Comparison of ENCODE assay signal across 21 cellular contexts in the genomic region with DNA sequence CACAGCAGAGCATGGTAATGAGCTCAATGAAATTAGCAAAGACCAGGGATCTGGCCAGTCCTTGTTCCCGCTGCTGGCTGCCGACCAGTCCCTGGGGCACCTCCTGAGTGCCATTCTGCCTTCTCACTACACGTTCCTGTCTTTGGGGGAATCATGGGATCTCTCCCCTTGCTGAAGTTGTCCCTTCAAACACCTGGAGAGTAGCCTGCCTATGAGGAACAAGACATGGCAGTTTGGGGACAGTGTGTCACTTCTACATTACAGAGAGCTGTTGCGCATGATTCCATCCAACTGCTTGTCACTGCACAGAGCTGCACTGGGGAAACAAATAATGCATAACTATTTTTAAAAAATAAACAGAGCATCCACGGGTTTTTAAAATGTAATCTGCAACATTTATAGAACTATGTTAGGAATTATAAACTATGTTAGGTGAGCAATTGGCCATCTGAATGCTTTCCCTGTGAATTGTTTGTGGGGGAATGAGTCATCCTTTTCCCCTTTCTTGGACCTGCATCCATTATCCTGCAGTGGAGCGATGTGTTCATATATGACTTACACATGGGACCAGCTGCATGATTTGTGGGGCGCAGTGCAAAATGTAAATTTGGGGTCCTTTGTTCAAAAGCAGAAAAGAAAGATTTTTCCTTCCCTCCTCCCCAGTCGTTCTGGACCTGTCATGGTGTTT.
A peak's percentile ranks its signal among the peaks of the same experiment; 100 is the strongest.
DNase-seq lines count a peak whose midpoint lies in the region; ATAC-seq and TF ChIP-seq lines count a peak whose summit lies in the region.
"Had no signal": no experiment of that assay in that cellular context is flagged by ENCODE, and none has a peak within 500 bp of the region (broad histone marks: within the 10 kb centered on the region; RNA-seq: fewer than 3 reads in every experiment).

No MANE protein-coding gene starts in this region.

- intact Hi-C loops in CD8-positive, alpha-beta T cell (cut with DNase I, micrococcal nuclease), result loop anchor here in 1 of 2 experiments (5.0 to 10.0 kb wide), 3 partner anchors 37 to 765 kb away; no protein-coding TSS in a partner anchor
- intact Hi-C loops in CD4-positive, alpha-beta T cell (cut with DNase I, micrococcal nuclease), result no loop called here

- no peak for TF ChIP-seq POLR2A in NB4 (IDR thresholded peaks at IDR 0.05; ENCODE audit: extremely low read depth, insufficient read length)

- DNase-seq in CD8-positive, alpha-beta T cell, result no peak
- peak; percentile 37 for DNase-seq in NB4 (ENCODE audit: low read depth)
- DNase-seq in astrocyte of the spinal cord (ENCODE audit: low read depth, low spot score), result peak; percentile 26
- DNase-seq in midbrain (lab: John Stamatoyannopoulos, UW), result peak; percentile 20
- DNase-seq in endodermal cell, result no peak
- DNase-seq in CD4-positive, alpha-beta T cell, result no peak
- DNase-seq: activated naive CD4-positive, alpha-beta T cell treated with Interleukin-2 at 50 U/mL for 16 hours; brain microvascular endothelial cell; DMS79 treated with DMSO at 0.1 percent for 48 hours; effector CD4-positive, alpha-beta T cell; mucosa of descending colon; NCI-H146; NK-92 treated with Interleukin-12 subunit alpha and Interleukin-12 subunit beta, amount 100 ng/mL, for 24 hours; SHP77; sigmoid colon; stimulated activated CD4-positive, alpha-beta T cell treated with anti-CD3 and anti-CD28 coated beads, Interleukin-4, amount 100 ng/mL, for 24 hours had no signal

- H3K27ac ChIP-seq in CD8-positive, alpha-beta T cell (ENCODE audit: low read depth, low read length), result no peak overlapping the region
- H3K27ac ChIP-seq in endodermal cell (ENCODE audit: low read depth, low read length), result no peak overlapping the region
- H3K27ac ChIP-seq in CD4-positive, alpha-beta T cell (ENCODE audit: low read depth, low read length), result no peak overlapping the region
- H3K27ac ChIP-seq: brain microvascular endothelial cell, C4-2B, thoracic aorta had no signal

- POLR2A ChIA-PET in CD8-positive, alpha-beta T cell (lab: Charles Lee), result no interaction called here
- POLR2A ChIA-PET in CD4-positive, alpha-beta T cell (lab: Charles Lee), result no interaction called here

- H3K9me3 ChIP-seq in CD8-positive, alpha-beta T cell (ENCODE audit: low read length), result no peaks in the 10 kb centered on the region
- no peaks in the 10 kb centered on the region for H3K9me3 ChIP-seq in endodermal cell (ENCODE audit: control insufficient read depth, low read length)
- no peaks in the 10 kb centered on the region for H3K9me3 ChIP-seq in CD4-positive, alpha-beta T cell (ENCODE audit: control insufficient read depth, low read length)
- H3K9me3 ChIP-seq: mucosa of descending colon, sigmoid colon, thoracic aorta had no signal

- no peak overlapping the region for H3K4me3 Mint-ChIP-seq in CD8-positive, alpha-beta T cell
- no peak overlapping the region for H3K4me3 Mint-ChIP-seq in endodermal cell
- no peak overlapping the region for H3K4me3 Mint-ChIP-seq in CD4-positive, alpha-beta T cell
- H3K4me3 Mint-ChIP-seq: T-helper 2 cell treated with Interferon-gamma antibody and Interleukin-4, amounts not matched to agents 5 μg/mL and 100 μg/mL, for 36 hours had no signal

- no peaks in the 10 kb centered on the region for H3K36me3 ChIP-seq in CD8-positive, alpha-beta T cell (ENCODE audit: insufficient read depth, low read length)
- H3K36me3 ChIP-seq in endodermal cell (ENCODE audit: control insufficient read depth, insufficient read depth, low read length), result no peaks in the 10 kb centered on the region
- H3K36me3 ChIP-seq: brain microvascular endothelial cell, sigmoid colon, thoracic aorta had no signal

- H3K4me1 Mint-ChIP-seq in CD8-positive, alpha-beta T cell (ENCODE audit: low read depth), result peaks cover 22% of the 10 kb centered on the region
- peaks cover 13% of the 10 kb centered on the region for H3K4me1 Mint-ChIP-seq in endodermal cell
- H3K4me1 Mint-ChIP-seq in CD4-positive, alpha-beta T cell (ENCODE audit: low read depth), result peaks cover 22% of the 10 kb centered on the region

- CTCF ChIA-PET in CD8-positive, alpha-beta T cell (lab: Charles Lee), result no interaction called here
- CTCF ChIA-PET in CD4-positive, alpha-beta T cell (lab: Charles Lee), result no interaction called here

- no peaks in the 10 kb centered on the region for H3K9me3 Mint-ChIP-seq in CD8-positive, alpha-beta T cell
- peaks cover 55% of the 10 kb centered on the region for H3K9me3 Mint-ChIP-seq in endodermal cell
- H3K9me3 Mint-ChIP-seq in CD4-positive, alpha-beta T cell, result no peaks in the 10 kb centered on the region
- H3K9me3 Mint-ChIP-seq: T-helper 2 cell treated with Interferon-gamma antibody and Interleukin-4, amounts not matched to agents 5 μg/mL and 100 μg/mL, for 36 hours had no signal

- H3K4me1 ChIP-seq in CD8-positive, alpha-beta T cell (ENCODE audit: insufficient read depth, low read length), result peaks cover 20% of the 10 kb centered on the region
- H3K4me1 ChIP-seq in endodermal cell (ENCODE audit: control insufficient read depth, insufficient read depth, low read length), result no peaks in the 10 kb centered on the region

- peak overlapping the region; percentile 45 for H3K27ac Mint-ChIP-seq in CD8-positive, alpha-beta T cell
- no peak overlapping the region for H3K27ac Mint-ChIP-seq in endodermal cell
- H3K27ac Mint-ChIP-seq in CD4-positive, alpha-beta T cell, result no peak overlapping the region
- H3K27ac Mint-ChIP-seq: T-helper 2 cell treated with Interferon-gamma antibody and Interleukin-4, amounts not matched to agents 5 μg/mL and 100 μg/mL, for 36 hours had no signal

- no peaks in the 10 kb centered on the region for H3K27me3 Mint-ChIP-seq in CD8-positive, alpha-beta T cell (ENCODE audit: low read depth)
- peaks cover 2% of the 10 kb centered on the region for H3K27me3 Mint-ChIP-seq in endodermal cell (ENCODE audit: insufficient read depth)
- no peaks in the 10 kb centered on the region for H3K27me3 Mint-ChIP-seq in CD4-positive, alpha-beta T cell

- TF ChIP-seq CTCF in CD8-positive, alpha-beta T cell (IDR thresholded peaks at IDR 0.05), result no peak
- no peak for TF ChIP-seq CTCF in NB4 (IDR thresholded peaks at IDR 0.05; ENCODE audit: low read depth, low read length)
- TF ChIP-seq CTCF in astrocyte of the spinal cord (IDR thresholded peaks at IDR 0.05; ENCODE audit: low read depth, low read length), result no peak
- TF ChIP-seq CTCF in endodermal cell (conservative IDR thresholded peaks at IDR 0.05), result no peak
- TF ChIP-seq CTCF in CD4-positive, alpha-beta T cell (IDR thresholded peaks at IDR 0.05), result no peak

- no peaks in the 10 kb centered on the region for H3K36me3 Mint-ChIP-seq in CD8-positive, alpha-beta T cell
- no peaks in the 10 kb centered on the region for H3K36me3 Mint-ChIP-seq in endodermal cell (ENCODE audit: low read depth)
- no peaks in the 10 kb centered on the region for H3K36me3 Mint-ChIP-seq in CD4-positive, alpha-beta T cell (ENCODE audit: low read depth)

- H3K4me3 ChIP-seq in CD8-positive, alpha-beta T cell (ENCODE audit: low read depth, low read length), result no peak overlapping the region
- H3K4me3 ChIP-seq in NB4 (ENCODE audit: low read depth, low read length), result no peak overlapping the region
- no peak overlapping the region for H3K4me3 ChIP-seq in astrocyte of the spinal cord (ENCODE audit: low read depth, low read length)
- H3K4me3 ChIP-seq in endodermal cell (ENCODE audit: low read length), result no peak overlapping the region
- H3K4me3 ChIP-seq: mucosa of descending colon, sigmoid colon, thoracic aorta had no signal

- in situ Hi-C loops in astrocyte of the spinal cord (cut with HindIII; ENCODE audit: low sequenced_read_pairs), result no loop called here

- WGBS in endodermal cell (ENCODE audit: insufficient coverage in 1 of 2, insufficient read length in 1 of 2), 2 experiments, result 77% methylated on average over 6 of the region's 8 CpGs; no CpG with 5 or more reads in 1 of the 2 experiments

- no peak overlapping the region for H3K9ac ChIP-seq in endodermal cell (ENCODE audit: extremely low read depth, low read length, poor library complexity, severe bottlenecking)

- ATAC-seq in CD8-positive, alpha-beta T cell, result no peak
- ATAC-seq in CD4-positive, alpha-beta T cell (ENCODE audit: poor library complexity), result no peak
- no peak for ATAC-seq in GM18867 (IDR thresholded peaks at IDR 0.05; ENCODE audit: unreplicated experiment)
- ATAC-seq in HG03469 (IDR thresholded peaks at IDR 0.05; ENCODE audit: unreplicated experiment), result no peak
- ATAC-seq: mucosa of descending colon had no signal

- no peaks in the 10 kb centered on the region for H3K27me3 ChIP-seq in CD8-positive, alpha-beta T cell (ENCODE audit: insufficient read depth, low read length)
- H3K27me3 ChIP-seq in endodermal cell (ENCODE audit: control insufficient read depth, insufficient read depth, low read length, poor library complexity, severe bottlenecking), result no peaks in the 10 kb centered on the region
- no peaks in the 10 kb centered on the region for H3K27me3 ChIP-seq in CD4-positive, alpha-beta T cell (ENCODE audit: control insufficient read depth, insufficient read depth, low read length)
- H3K27me3 ChIP-seq: brain microvascular endothelial cell, sigmoid colon had no signal

Comparison
In these comparisons a context has a peak if more than half of its experiments do, and no peak if none do; other contexts are left out.
1. DNase-seq: peak in NB4 (single experiment), astrocyte of the spinal cord (single experiment) and midbrain (single experiment); none in CD8-positive, alpha-beta T cell (0 of 7), endodermal cell (single experiment) and CD4-positive, alpha-beta T cell (0 of 10).